In genomic region chr13:76783798-76784197, GRCh38 we compare ENCODE assay signal across 23 cellular contexts.
A peak's percentile ranks its signal among the peaks of the same experiment; 100 is the strongest.
DNase-seq lines count a peak whose midpoint lies in the region; ATAC-seq and TF ChIP-seq lines count a peak whose summit lies in the region.
"Had no signal": no experiment of that assay in that cellular context is flagged by ENCODE, and none has a peak within 500 bp of the region (broad histone marks: within the 10 kb centered on the region; RNA-seq: fewer than 3 reads in every experiment).

No MANE protein-coding gene starts in this region.

- peaks cover 4% of the 10 kb centered on the region; the same call in 2 of the 3 replicates for H3K4me1 Mint-ChIP-seq in GM23338
- H3K4me1 Mint-ChIP-seq in naive thymus-derived CD4-positive, alpha-beta T cell: peaks cover 0 to 2% (median 0%) of the 10 kb centered on the region in 7 donors
- H3K4me1 Mint-ChIP-seq: activated B cell treated with CpG ODN at 0.5 μM for 24 hours; CD4-positive, CD25-positive, alpha-beta regulatory T cell; naive thymus-derived CD8-positive, alpha-beta T cell had no signal

- no peak overlapping the region for H3K4me3 ChIP-seq in GM23338
- H3K4me3 ChIP-seq in naive thymus-derived CD4-positive, alpha-beta T cell (ENCODE audit: low read length): no peak overlapping the region
- H3K4me3 ChIP-seq: gastroesophageal sphincter, Peyer's patch, SK-N-MC had no signal

- H3K9me3 Mint-ChIP-seq in GM23338: peaks cover 4% of the 10 kb centered on the region; the same call in 2 of the 3 replicates
- peaks cover 0 to 20% (median 3%) of the 10 kb centered on the region in 11 donors for H3K9me3 Mint-ChIP-seq in naive thymus-derived CD4-positive, alpha-beta T cell
- H3K9me3 Mint-ChIP-seq: effector memory CD8-positive, alpha-beta T cell; HFFc6; T-helper 2 cell treated with Interferon-gamma antibody and Interleukin-4, amounts not matched to agents 5 μg/mL and 100 μg/mL, for 36 hours had no signal

- no peaks in the 10 kb centered on the region for H4K20me1 ChIP-seq in GM23338 (replicated peaks; ENCODE audit: insufficient read depth)

- no peaks in the 10 kb centered on the region for H3K36me3 Mint-ChIP-seq in GM23338 (ENCODE audit: low read depth)
- no peaks in the 10 kb centered on the region for H3K36me3 Mint-ChIP-seq in naive thymus-derived CD4-positive, alpha-beta T cell
- H3K36me3 Mint-ChIP-seq: CD4-positive, CD25-positive, alpha-beta regulatory T cell; naive thymus-derived CD8-positive, alpha-beta T cell had no signal

- H3K27me3 ChIP-seq in GM23338 (ENCODE audit: insufficient read depth): no peaks in the 10 kb centered on the region
- no peaks in the 10 kb centered on the region for H3K27me3 ChIP-seq in naive thymus-derived CD4-positive, alpha-beta T cell (ENCODE audit: control insufficient read depth in 2 of 2, insufficient read depth in 2 of 2, low read length in 2 of 2)
- H3K27me3 ChIP-seq: gastroesophageal sphincter, Peyer's patch had no signal

- no peaks in the 10 kb centered on the region for H3F3A ChIP-seq in GM23338 (replicated peaks; ENCODE audit: low read depth)

- no peak for TF ChIP-seq CTCF in GM23338 (conservative IDR thresholded peaks at IDR 0.05; ENCODE audit: low read depth in 2 of 2)

- H3K36me3 ChIP-seq in GM23338 (ENCODE audit: insufficient read depth): no peaks in the 10 kb centered on the region
- H3K36me3 ChIP-seq in naive thymus-derived CD4-positive, alpha-beta T cell (ENCODE audit: control insufficient read depth in 2 of 3, insufficient read depth in 3 of 3, low read length in 3 of 3): no peaks in the 10 kb centered on the region
- H3K36me3 ChIP-seq: gastroesophageal sphincter, Peyer's patch had no signal

- DNase-seq in GM23338 (ENCODE audit: low spot score): peak; percentile 63
- peak; percentile 57 for DNase-seq in NCI-H146 treated with DMSO at 0.1 percent for 48 hours (lab: John Stamatoyannopoulos, UW; ENCODE audit: unreplicated experiment)
- peak; percentile 29 to 58 for DNase-seq in SHP77 (lab: John Stamatoyannopoulos, UW)
- DNase-seq in iPS DF 4.7 (ENCODE audit: extremely low read depth, low spot score): peak; percentile 30
- no peak for DNase-seq in HuH-7 (ENCODE audit: low spot score)
- DNase-seq in naive thymus-derived CD4-positive, alpha-beta T cell: no peak
- DNase-seq: activated B cell treated with CpG ODN at 0.5 μM for 24 hours; activated CD4-positive, alpha-beta T cell treated with anti-CD3 and anti-CD28 coated beads, Interleukin-2, amount 50 U/mL, for 48 hours; CD4-positive, CD25-positive, alpha-beta regulatory T cell; DMS79 treated with DMSO at 0.1 percent for 48 hours; effector memory CD8-positive, alpha-beta T cell; HFFc6; left colon; naive thymus-derived CD8-positive, alpha-beta T cell; NCI-H226; Peyer's patch; retina; stimulated activated CD4-positive, alpha-beta T cell treated with anti-CD3 and anti-CD28 coated beads, Interleukin-4, amount 100 ng/mL, for 4 hours; stimulated activated naive CD8-positive, alpha-beta T cell treated with anti-CD3 and anti-CD28 coated beads, Interleukin-15, Interleukin-2, amounts not matched to agents 100 U/mL and 50 U/mL, for 24 hours had no signal

- H3K4me1 ChIP-seq in GM23338 (ENCODE audit: insufficient read depth): no peaks in the 10 kb centered on the region
- no peaks in the 10 kb centered on the region for H3K4me1 ChIP-seq in naive thymus-derived CD4-positive, alpha-beta T cell (ENCODE audit: control insufficient read depth in 2 of 2, insufficient read depth in 2 of 2, low read length in 2 of 2)
- H3K4me1 ChIP-seq: gastroesophageal sphincter, Peyer's patch had no signal

- POLR2A ChIA-PET in naive thymus-derived CD4-positive, alpha-beta T cell (lab: Charles Lee): no interaction called here

- no peak overlapping the region for H3K4me2 ChIP-seq in GM23338

- H3K27me3 Mint-ChIP-seq in GM23338 (ENCODE audit: insufficient read depth, low read depth, poor library complexity): no peaks in the 10 kb centered on the region
- peaks cover 0 to 9% (median 0%) of the 10 kb centered on the region in 5 donors for H3K27me3 Mint-ChIP-seq in naive thymus-derived CD4-positive, alpha-beta T cell

- CTCF ChIA-PET in naive thymus-derived CD4-positive, alpha-beta T cell (lab: Charles Lee): no interaction called here

- H3K9me3 ChIP-seq in naive thymus-derived CD4-positive, alpha-beta T cell (ENCODE audit: control insufficient read depth in 2 of 3, low read length in 3 of 3): no peaks in the 10 kb centered on the region
- H3K9me3 ChIP-seq: gastroesophageal sphincter, Peyer's patch had no signal

- intact Hi-C loops in naive thymus-derived CD4-positive, alpha-beta T cell (cut with micrococcal nuclease): no loop called here

- no peaks in the 10 kb centered on the region for H3K79me2 ChIP-seq in GM23338 (replicated peaks; ENCODE audit: insufficient read depth)

- H3K9me2 ChIP-seq in GM23338 (ENCODE audit: insufficient read depth): peaks cover 6% of the 10 kb centered on the region

- H3K27ac Mint-ChIP-seq in GM23338: peak overlapping the region; percentile 51
- H3K27ac Mint-ChIP-seq in naive thymus-derived CD4-positive, alpha-beta T cell: no peak overlapping the region
- H3K27ac Mint-ChIP-seq: activated B cell treated with CpG ODN at 0.5 μM for 24 hours; CD4-positive, CD25-positive, alpha-beta regulatory T cell; effector memory CD8-positive, alpha-beta T cell; HFFc6; naive thymus-derived CD8-positive, alpha-beta T cell; T-helper 2 cell treated with Interferon-gamma antibody and Interleukin-4, amounts not matched to agents 5 μg/mL and 100 μg/mL, for 36 hours had no signal

- peak; percentile 74 for ATAC-seq in GM23338
- ATAC-seq in naive thymus-derived CD4-positive, alpha-beta T cell: no peak
- no peak for ATAC-seq in GM19351 (IDR thresholded peaks at IDR 0.05; ENCODE audit: unreplicated experiment)
- ATAC-seq: effector memory CD8-positive, alpha-beta T cell; gastroesophageal sphincter; left colon; naive thymus-derived CD8-positive, alpha-beta T cell; stimulated activated naive CD8-positive, alpha-beta T cell treated with anti-CD3 and anti-CD28 coated beads, Interleukin-15, Interleukin-2, amounts not matched to agents 100 U/mL and 50 U/mL, for 24 hours had no signal

- H3K4me3 Mint-ChIP-seq in GM23338: no peak overlapping the region
- no peak overlapping the region for H3K4me3 Mint-ChIP-seq in naive thymus-derived CD4-positive, alpha-beta T cell
- H3K4me3 Mint-ChIP-seq: activated B cell treated with CpG ODN at 0.5 μM for 24 hours; CD4-positive, CD25-positive, alpha-beta regulatory T cell; effector memory CD8-positive, alpha-beta T cell; HFFc6; naive thymus-derived CD8-positive, alpha-beta T cell; T-helper 2 cell treated with Interferon-gamma antibody and Interleukin-4, amounts not matched to agents 5 μg/mL and 100 μg/mL, for 36 hours had no signal

- H3K27ac ChIP-seq in GM23338 (ENCODE audit: low read depth): no peak overlapping the region
- no peak overlapping the region for H3K27ac ChIP-seq in naive thymus-derived CD4-positive, alpha-beta T cell (ENCODE audit: low read depth, low read length)
- H3K27ac ChIP-seq: gastroesophageal sphincter, Peyer's patch, SK-N-MC had no signal

- no peak overlapping the region for H2AFZ ChIP-seq in GM23338

TF ChIP-seq in GM23338, 12 proteins besides CTCF, POLR2A, EP300 and RAD21 (continues in another document):
- TF ChIP-seq REST (IDR thresholded peaks at IDR 0.05; ENCODE audit: unreplicated experiment) (no peak), POLR2AphosphoS5 (IDR thresholded peaks at IDR 0.05; ENCODE audit: low read depth) (no peak), STAT1 (IDR thresholded peaks at IDR 0.05; ENCODE audit: unreplicated experiment) (no peak), ETS1 (IDR thresholded peaks at IDR 0.05) (no peak), CREB1 (CRISPR knock-in tag; IDR thresholded peaks at IDR 0.05; ENCODE audit: low read depth) (no peak), JUNB (IDR thresholded peaks at IDR 0.05; ENCODE audit: unreplicated experiment) (no peak)

Comparison
In these comparisons a context has a peak if more than half of its experiments do, and no peak if none do; other contexts are left out.
1. DNase-seq: peak in GM23338 (single experiment), NCI-H146 treated with DMSO at 0.1 percent for 48 hours (single experiment), SHP77 (2 of 2) and iPS DF 4.7 (single experiment); none in HuH-7 (single experiment) and naive thymus-derived CD4-positive, alpha-beta T cell (0 of 9).